11 cellular contexts compared by ENCODE assay signal in genomic region chr14:99268776-99269510, GRCh38. TPM values are rescaled to one million over a fixed set of nuclear protein-coding genes. Genes with fewer than 3 reads are reported as not detected.
A peak's percentile ranks its signal among the peaks of the same experiment; 100 is the strongest.
DNase-seq lines count a peak whose midpoint lies in the region; ATAC-seq and TF ChIP-seq lines count a peak whose summit lies in the region.
"Had no signal": no experiment of that assay in that cellular context is flagged by ENCODE, and none has a peak within 500 bp of the region (broad histone marks: within the 10 kb centered on the region; RNA-seq: fewer than 3 reads in every experiment).

No MANE protein-coding gene starts in this region.

- H3K9me3 Mint-ChIP-seq in MCF 10A (ENCODE audit: unreplicated experiment) (no peaks in the 10 kb centered on the region), immature natural killer cell (no peaks in the 10 kb centered on the region)

- H3K27me3 ChIP-seq in breast epithelium = peaks cover 14 to 75% of the 10 kb centered on the region in 2 donors
- H3K27me3 ChIP-seq in upper lobe of right lung = peaks cover 78% of the 10 kb centered on the region

- CTCF ChIA-PET in MCF 10A (lab: Yijun Ruan, JAX) = interaction anchor here (0.6 to 3.9 kb wide), 6 partner anchors 14 to 1291 kb away, joined by 3 to 35 read pairs (median 4); no protein-coding TSS in a partner anchor

- POLR2A ChIA-PET in MCF 10A (lab: Yijun Ruan, JAX) = interaction anchor here (0.7 kb wide), 2 partner anchors 147 to 205 kb away, joined by 3 read pairs; no protein-coding TSS in a partner anchor

- H3K36me3 ChIP-seq in breast epithelium (no peaks in the 10 kb centered on the region), upper lobe of right lung (no peaks in the 10 kb centered on the region)
- H3K36me3 ChIP-seq: thoracic aorta had no signal

- no peak for TF ChIP-seq CTCF in breast epithelium (IDR thresholded peaks at IDR 0.05)
- no peak for TF ChIP-seq CTCF in MCF 10A (IDR thresholded peaks at IDR 0.05; ENCODE audit: unreplicated experiment)
- no peak for TF ChIP-seq CTCF in upper lobe of right lung (IDR thresholded peaks at IDR 0.05)

- H3K4me1 Mint-ChIP-seq in MCF 10A (ENCODE audit: insufficient read depth, unreplicated experiment) (peaks cover 26% of the 10 kb centered on the region), immature natural killer cell (peaks cover 74 to 79% of the 10 kb centered on the region in 2 donors)

- H3K36me3 Mint-ChIP-seq in MCF 10A (ENCODE audit: insufficient read depth, unreplicated experiment) (no peaks in the 10 kb centered on the region), immature natural killer cell (peaks cover 0 to 5% (median 0%) of the 10 kb centered on the region in 3 donors)

- DNase-seq in breast epithelium (ENCODE audit: low spot score in 2 of 2) (no peak), MCF 10A (ENCODE audit: unreplicated experiment) (no peak), immature natural killer cell (no peak), upper lobe of right lung (no peak), MV-4-11 (lab: John Stamatoyannopoulos, UW) (no peak), HK-2 (ENCODE audit: unreplicated experiment) (no peak), DMS53 treated with DMSO at 0.1 percent for 48 hours (lab: John Stamatoyannopoulos, UW; ENCODE audit: unreplicated experiment) (no peak)
- peak; percentile 54 to 55 for DNase-seq in activated T-cell treated with anti-CD3 and anti-CD28 coated beads, Interleukin-2, amount 50 U/mL, for 48 hours
- DNase-seq: body of pancreas, NCI-H1930 had no signal

- no peak for ATAC-seq in upper lobe of right lung
- ATAC-seq: body of pancreas had no signal

- H3K9me3 ChIP-seq in breast epithelium (no peaks in the 10 kb centered on the region), upper lobe of right lung (no peaks in the 10 kb centered on the region)
- H3K9me3 ChIP-seq: body of pancreas, thoracic aorta had no signal

- H3K4me3 ChIP-seq in breast epithelium = peak overlapping the region in 2 of 3 donors; percentile 48 to 70
- peak overlapping the region; percentile 36 for H3K4me3 ChIP-seq in upper lobe of right lung
- H3K4me3 ChIP-seq: body of pancreas had no signal

- no peak for TF ChIP-seq POLR2A in breast epithelium (IDR thresholded peaks at IDR 0.05)

- intact Hi-C loops in breast epithelium (cut with DNase I; ENCODE audit: low total_unique reads) (no loop called here), MCF 10A (cut with micrococcal nuclease) (loop anchor here (5.0 to 10.0 kb wide), 4 partner anchors 77 to 1132 kb away; no protein-coding TSS in a partner anchor), upper lobe of right lung (cut with DNase I) (no loop called here)

- no TSS peak for BruUV-seq in MCF 10A (replicated peaks; lab: Mats Ljungman, UMichigan)

- H3K27ac ChIP-seq in breast epithelium (peak overlapping the region; percentile 21 to 32), upper lobe of right lung (no peak overlapping the region)
- H3K27ac ChIP-seq: body of pancreas, thoracic aorta had no signal

- H3K27me3 Mint-ChIP-seq in MCF 10A (ENCODE audit: insufficient read depth, unreplicated experiment) (no peaks in the 10 kb centered on the region), immature natural killer cell (ENCODE audit: low read depth in 3 of 3) (peaks cover 11 to 29% (median 21%) of the 10 kb centered on the region in 3 donors)

- no peak overlapping the region for H3K4me3 Mint-ChIP-seq in MCF 10A (ENCODE audit: unreplicated experiment)
- peak overlapping the region; percentile 85 to 98 (median 97) for H3K4me3 Mint-ChIP-seq in immature natural killer cell

- peaks cover 9 to 25% of the 10 kb centered on the region in 2 donors for H3K4me1 ChIP-seq in breast epithelium
- H3K4me1 ChIP-seq in upper lobe of right lung = peaks cover 27% of the 10 kb centered on the region

- H3K27ac Mint-ChIP-seq in MCF 10A (ENCODE audit: low read depth, unreplicated experiment) = no peak overlapping the region
- H3K27ac Mint-ChIP-seq in immature natural killer cell = peak overlapping the region; percentile 80 to 96 (median 92)

RNA-seq across cellular contexts. Expression of gene BCL11B, which starts 3.1 kb away (rescaled TPM):
- total RNA-seq in breast epithelium (1 to 10 TPM in 2 of 3 donors, under 1 TPM in 1; 0.96 to 3.9 (median 2.6) TPM), MCF 10A (2022) (0.84 and 1.4 TPM in 2 replicates), upper lobe of right lung (2.4 TPM)
- 1 to 10 TPM in 2 of 3 donors, under 1 TPM in 1; 0.75 to 3.1 (median 1.0) TPM for polyA plus RNA-seq in immature natural killer cell

Comparison
In these comparisons a context has a peak if more than half of its experiments do, and no peak if none do; other contexts are left out.
1. DNase-seq: peak in activated T-cell treated with anti-CD3 and anti-CD28 coated beads, Interleukin-2, amount 50 U/mL, for 48 hours (2 of 2); none in breast epithelium (0 of 2), MCF 10A (single experiment), immature natural killer cell (0 of 3), upper lobe of right lung (single experiment), MV-4-11 (single experiment), HK-2 (single experiment) and DMS53 treated with DMSO at 0.1 percent for 48 hours (single experiment).